ENCODE assay signal across 8 cellular contexts in the genomic region with DNA sequence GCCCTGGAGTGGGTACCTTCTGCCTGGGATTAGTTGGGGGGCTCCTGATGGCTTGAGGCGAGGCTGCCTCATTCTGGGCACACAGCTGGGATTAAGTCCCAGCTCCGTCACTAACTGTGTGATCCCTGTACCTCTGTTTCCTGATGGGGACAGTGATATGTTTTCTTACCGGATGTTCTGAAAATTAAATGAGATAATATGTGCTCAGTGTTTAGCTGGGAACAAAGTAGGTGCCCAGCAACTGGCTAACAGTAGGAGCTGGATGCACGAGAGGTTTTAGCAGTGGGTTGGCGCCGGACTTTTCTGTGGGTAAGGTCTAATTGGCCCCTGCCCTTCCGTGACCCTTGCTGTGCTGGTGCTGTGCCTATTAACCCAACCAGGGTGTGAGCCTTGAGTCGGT.
"Had no signal": no experiment of that assay in that cellular context is flagged by ENCODE, and none has a peak within 500 bp of the region (broad histone marks: within the 10 kb centered on the region; RNA-seq: fewer than 3 reads in every experiment).

No MANE protein-coding gene starts in this region.

- H3K4me3 ChIP-seq: GM12878 had no signal

- FAIRE-seq: G401.6, GM12878, GM12891, GM12892, GM18507, GM19239 had no signal

- DNase-seq: GDM1, GF-D8 had no signal
